Comparison of ENCODE assay signal across 23 cellular contexts in the genomic region with DNA sequence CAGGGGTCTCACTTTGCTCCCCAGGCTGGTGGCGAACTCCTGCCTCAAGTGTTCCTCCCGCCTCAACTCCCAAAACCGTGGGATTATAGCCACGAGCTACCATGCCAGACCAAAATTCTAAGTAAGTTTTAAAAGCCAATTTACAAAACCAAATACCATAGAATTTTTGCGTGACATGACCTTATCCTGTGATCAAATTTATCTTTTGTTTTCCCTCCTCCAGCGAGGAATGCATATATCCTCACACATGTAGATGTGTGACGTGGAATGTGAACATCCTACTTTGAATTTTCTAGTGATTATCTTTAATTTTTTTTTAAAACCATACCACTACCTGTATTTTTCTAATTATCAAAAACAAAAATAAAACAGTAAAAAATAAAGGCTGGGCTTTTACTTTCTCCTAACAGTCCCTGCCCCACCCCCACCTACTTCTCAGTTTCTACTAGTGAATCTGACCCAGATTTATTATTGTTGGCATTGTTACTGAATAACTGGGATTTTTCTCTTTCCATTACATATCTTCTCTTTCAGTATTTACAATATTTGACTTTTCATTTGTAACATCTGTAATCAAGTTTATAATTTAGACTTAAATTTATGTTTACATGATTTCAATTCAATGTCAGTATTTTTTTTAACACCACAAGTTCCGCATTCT. TPM values are rescaled to one million over a fixed set of nuclear protein-coding genes. Genes with fewer than 3 reads are reported as not detected.
DNase-seq lines count a peak whose midpoint lies in the region; ATAC-seq, FAIRE-seq and TF ChIP-seq lines count a peak whose summit lies in the region.
"Had no signal": no experiment of that assay in that cellular context is flagged by ENCODE, and none has a peak within 500 bp of the region (broad histone marks: within the 10 kb centered on the region; RNA-seq: fewer than 3 reads in every experiment).

No MANE protein-coding gene starts in this region.

- TF ChIP-seq EP300 in suprapubic skin (IDR thresholded peaks at IDR 0.05): no peak

- H3K36me3 ChIP-seq in adipocyte (ENCODE audit: control insufficient read depth, insufficient read depth, low read length, severe bottlenecking): no peaks in the 10 kb centered on the region
- H3K36me3 ChIP-seq in fibroblast of lung (ENCODE audit: control insufficient read depth, insufficient read depth, low read length): no peaks in the 10 kb centered on the region
- no peaks in the 10 kb centered on the region for H3K36me3 ChIP-seq in suprapubic skin
- H3K36me3 ChIP-seq: gastroesophageal sphincter, left lung, neutrophil, thoracic aorta, WERI-Rb-1 had no signal

- H3K27me3 ChIP-seq in adipocyte (replicated peaks; ENCODE audit: control insufficient read depth, insufficient read depth, low read length): no peaks in the 10 kb centered on the region
- no peaks in the 10 kb centered on the region for H3K27me3 ChIP-seq in fibroblast of lung (ENCODE audit: control insufficient read depth, insufficient read depth, low read length)
- H3K27me3 ChIP-seq in suprapubic skin: no peaks in the 10 kb centered on the region
- H3K27me3 ChIP-seq: gastroesophageal sphincter, left lung, neutrophil had no signal

- H3K27ac ChIP-seq in fibroblast of lung (ENCODE audit: insufficient read depth, low read length) (no peak overlapping the region), suprapubic skin (no peak overlapping the region)
- H3K27ac ChIP-seq: gastroesophageal sphincter, neutrophil, thoracic aorta, WERI-Rb-1 had no signal

- DNase-seq in GM03348 (ENCODE audit: low spot score): peak; percentile 45
- DNase-seq in adipocyte (ENCODE audit: low read depth): peak; percentile 77
- peak; percentile 60 to 63 for DNase-seq in fibroblast of lung (ENCODE audit: low read depth in 2 of 2)
- no peak for DNase-seq in sciatic nerve (ENCODE audit: low spot score)
- DNase-seq in urothelium cell line (ENCODE audit: low spot score): no peak
- DNase-seq in activated CD4-positive, alpha-beta T cell treated with anti-CD3 and anti-CD28 coated beads, Interleukin-2, amount 50 U/mL, for 4 hours: no peak
- no peak for DNase-seq in suprapubic skin (ENCODE audit: low spot score in 2 of 2)
- no peak for DNase-seq in NCI-H1930 (lab: John Stamatoyannopoulos, UW)
- DNase-seq: activated CD4-positive, alpha-beta memory T cell treated with anti-CD3 and anti-CD28 coated beads for 36 hours; activated naive CD4-positive, alpha-beta T cell treated with Interleukin-2 at 50 U/mL for 16 hours; aorta; COR-L47; left lung; NCI-H1436; NCI-H82; SHP77 treated with DMSO at 0.1 percent for 48 hours; stimulated activated CD4-positive, alpha-beta T cell treated with anti-CD3 and anti-CD28 coated beads, Interleukin-15, amount 100 ng/mL, for 24 hours; T-helper 2 cell; WERI-Rb-1 had no signal

- H3K9ac ChIP-seq in adipocyte (ENCODE audit: low read length): peak overlapping the region; percentile 34
- H3K9ac ChIP-seq in fibroblast of lung (ENCODE audit: insufficient read depth, low read length): no peak overlapping the region

- peak overlapping the region; percentile 21 for H3K4me2 ChIP-seq in fibroblast of lung (ENCODE audit: extremely low read depth, insufficient read depth, low read length)

- FAIRE-seq in urothelium cell line (lab: Jason Lieb, UNC): no peak
- FAIRE-seq: colon had no signal

- no peak for TF ChIP-seq POLR2A in suprapubic skin (IDR thresholded peaks at IDR 0.05)

- peak; percentile 46 for ATAC-seq in sciatic nerve
- ATAC-seq: gastroesophageal sphincter, left lung had no signal

- H3K9me3 ChIP-seq in adipocyte (ENCODE audit: control insufficient read depth, low read length) (no peaks in the 10 kb centered on the region), fibroblast of lung (ENCODE audit: control insufficient read depth, insufficient read depth, low read depth, low read length) (no peaks in the 10 kb centered on the region), suprapubic skin (no peaks in the 10 kb centered on the region)
- H3K9me3 ChIP-seq: gastroesophageal sphincter, left lung, neutrophil, thoracic aorta had no signal

- H3K4me3 ChIP-seq in adipocyte (ENCODE audit: low read length) (peak overlapping the region; percentile 23), fibroblast of lung (replicated peaks in 1 of 4; ENCODE audit: control extremely low read depth in 1 of 4, insufficient read depth in 1 of 4, low read depth in 3 of 4, low read length in 4 of 4) (no peak overlapping the region), suprapubic skin (no peak overlapping the region)
- H3K4me3 ChIP-seq: gastroesophageal sphincter, left lung, thoracic aorta had no signal

- no peak overlapping the region for H2AFZ ChIP-seq in fibroblast of lung (ENCODE audit: low read length)

- H3K4me1 ChIP-seq in adipocyte (ENCODE audit: control insufficient read depth, insufficient read depth, low read length) (peaks cover 58% of the 10 kb centered on the region), fibroblast of lung (ENCODE audit: control insufficient read depth, extremely low read depth, insufficient read depth, low read length) (peaks cover 28% of the 10 kb centered on the region), suprapubic skin (peaks cover 17% of the 10 kb centered on the region)

- H3K79me2 ChIP-seq in fibroblast of lung (ENCODE audit: control insufficient read depth, insufficient read depth, low read length): peaks cover 71% of the 10 kb centered on the region

- intact Hi-C loops in sciatic nerve (cut with DNase I): no loop called here

- 89% methylated on average over 8 of the region's 8 CpGs for WGBS in suprapubic skin

- no peaks in the 10 kb centered on the region for H4K20me1 ChIP-seq in fibroblast of lung (ENCODE audit: control insufficient read depth, extremely low read depth, insufficient read depth, low read length)

- TF ChIP-seq CTCF in fibroblast of lung (conservative IDR thresholded peaks at IDR 0.05 in 1 of 2, IDR thresholded peaks at IDR 0.05 in 1 of 2; ENCODE audit: low read depth in 1 of 2, low read length in 2 of 2): no peak
- no peak for TF ChIP-seq CTCF in suprapubic skin (IDR thresholded peaks at IDR 0.05)

RNA-seq across cellular contexts. Expression of a gene that starts 26.0 kb away (rescaled TPM):
- total RNA-seq in fibroblast of lung: 24.4 and 39.1 TPM in 2 replicates
- polyA plus RNA-seq in fibroblast of lung: 38.6 and 73.3 TPM in 2 replicates
- polyA plus RNA-seq in fibroblast of lung (2012): 26.6 and 66.0 TPM in 2 replicates
- polyA minus RNA-seq in fibroblast of lung (ENCODE audit: low replicate concordance): 44.2 and 57.2 TPM in 2 replicates
- total RNA-seq in sciatic nerve: 56.9 TPM
- 10 to 100 TPM; 29.8 to 55.7 (median 46.8) TPM for total RNA-seq in suprapubic skin

Comparison
In these comparisons a context has a peak if more than half of its experiments do, and no peak if none do; other contexts are left out.
1. DNase-seq: peak in GM03348 (single experiment), adipocyte (single experiment) and fibroblast of lung (2 of 2); none in sciatic nerve (single experiment), urothelium cell line (single experiment), activated CD4-positive, alpha-beta T cell treated with anti-CD3 and anti-CD28 coated beads, Interleukin-2, amount 50 U/mL, for 4 hours (0 of 2), suprapubic skin (0 of 2) and NCI-H1930 (0 of 2).